In the genomic region with DNA sequence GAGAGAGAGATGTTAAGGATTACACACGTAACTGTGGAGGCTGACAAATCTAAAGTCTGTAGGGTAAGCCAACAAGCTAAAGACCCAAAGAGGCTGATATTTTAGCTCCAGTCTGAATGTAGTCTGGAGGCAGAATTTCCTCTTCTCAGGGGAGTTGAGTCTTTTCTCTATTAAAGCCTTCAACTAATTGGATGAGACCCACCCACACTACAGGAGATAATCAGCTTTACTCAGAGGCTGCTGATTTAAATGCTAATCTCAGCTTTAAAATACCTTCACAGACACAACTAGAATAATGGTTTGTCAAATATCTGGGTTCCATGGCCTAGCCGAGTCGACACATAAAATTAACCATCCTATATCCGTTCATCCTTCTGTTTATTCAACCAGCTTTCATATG, we compare ENCODE assay signal across 28 cellular contexts.
DNase-seq lines count a peak whose midpoint lies in the region; ATAC-seq, FAIRE-seq and TF ChIP-seq lines count a peak whose summit lies in the region.
"Had no signal": no experiment of that assay in that cellular context is flagged by ENCODE, and none has a peak within 500 bp of the region (broad histone marks: within the 10 kb centered on the region; RNA-seq: fewer than 3 reads in every experiment).

No MANE protein-coding gene starts in this region.

- H3K27ac ChIP-seq in A673 (ENCODE audit: low read depth, low read length, poor library complexity, severe bottlenecking) (no peak overlapping the region), neural progenitor cell (no peak overlapping the region), left lung (no peak overlapping the region)
- H3K27ac ChIP-seq: 22Rv1, A549, BLaER1 had no signal

- FAIRE-seq in HTR-8/SVneo (lab: Jason Lieb, UNC) (peak; percentile 55), D721Med (lab: Jason Lieb, UNC) (no peak)
- FAIRE-seq: A549, GM12878, GM12892, GM18507 had no signal

- intact Hi-C loops in A673 (cut with micrococcal nuclease; ENCODE audit: unreplicated experiment) = no loop called here
- intact Hi-C loops in left lung (cut with DNase I) = no loop called here

- no peaks in the 10 kb centered on the region for H3K79me2 ChIP-seq in neural progenitor cell (ENCODE audit: low read depth)

- H3K36me3 Mint-ChIP-seq in neural progenitor cell = no peaks in the 10 kb centered on the region
- H3K36me3 Mint-ChIP-seq: CD14-positive monocyte; CD4-positive, alpha-beta memory T cell; CD4-positive, CD25-positive, alpha-beta regulatory T cell; CD8-positive, alpha-beta memory T cell had no signal

- H4K20me1 ChIP-seq in neural progenitor cell (ENCODE audit: low read depth) = peaks cover 15% of the 10 kb centered on the region
- H4K20me1 ChIP-seq: BLaER1 had no signal

- POLR2A ChIA-PET in A673 (lab: Charles Lee; ENCODE audit: low non-redundant PET) = no interaction called here

- peaks cover 13% of the 10 kb centered on the region for H3K4me1 Mint-ChIP-seq in neural progenitor cell
- H3K4me1 Mint-ChIP-seq: CD4-positive, alpha-beta memory T cell; CD4-positive, CD25-positive, alpha-beta regulatory T cell; CD8-positive, alpha-beta memory T cell had no signal

- peaks cover 2% of the 10 kb centered on the region for H3K9me3 Mint-ChIP-seq in neural progenitor cell

- TF ChIP-seq CTCF in A673 (conservative IDR thresholded peaks at IDR 0.05; ENCODE audit: low read depth, low read length) (no peak), neural progenitor cell (IDR thresholded peaks at IDR 0.05) (no peak), D721Med (IDR thresholded peaks at IDR 0.05; ENCODE audit: insufficient read depth, missing control alignments) (no peak), left lung (IDR thresholded peaks at IDR 0.05) (no peak)

- peaks cover 22% of the 10 kb centered on the region for H3F3A ChIP-seq in neural progenitor cell (ENCODE audit: low read depth)

- H3K9ac ChIP-seq in neural progenitor cell = no peak overlapping the region
- H3K9ac ChIP-seq: BLaER1 had no signal

- no peak overlapping the region for H2AFZ ChIP-seq in neural progenitor cell (replicated peaks)

- BruUV-seq in A673 (replicated peaks; lab: Mats Ljungman, UMichigan) = no TSS peak

- no peaks in the 10 kb centered on the region for H3K27me3 ChIP-seq in A673 (replicated peaks; ENCODE audit: insufficient read depth, low read depth, low read length, poor library complexity)
- peaks cover 12% of the 10 kb centered on the region for H3K27me3 ChIP-seq in neural progenitor cell
- H3K27me3 ChIP-seq in left lung = no peaks in the 10 kb centered on the region
- H3K27me3 ChIP-seq: BLaER1 had no signal

- H3K27ac Mint-ChIP-seq in neural progenitor cell = no peak overlapping the region
- H3K27ac Mint-ChIP-seq: CD14-positive monocyte; CD4-positive, alpha-beta memory T cell; CD4-positive, CD25-positive, alpha-beta regulatory T cell; CD8-positive, alpha-beta memory T cell had no signal

- ATAC-seq in left lung (no peak), HG03135 (IDR thresholded peaks at IDR 0.05; ENCODE audit: unreplicated experiment) (no peak)
- ATAC-seq: A549, GM12878 had no signal

- CTCF ChIA-PET in A673 (lab: Charles Lee) = interaction anchor here (0.6 kb wide), 1 partner anchor 1039 kb away, joined by 3 read pairs; no protein-coding TSS in a partner anchor

- peaks cover 2% of the 10 kb centered on the region for H3K27me3 Mint-ChIP-seq in neural progenitor cell (ENCODE audit: insufficient read depth, low read depth)
- H3K27me3 Mint-ChIP-seq: CD4-positive, alpha-beta memory T cell; CD4-positive, CD25-positive, alpha-beta regulatory T cell; CD8-positive, alpha-beta memory T cell had no signal

- H3K4me2 ChIP-seq in neural progenitor cell = no peak overlapping the region
- H3K4me2 ChIP-seq: A549, BLaER1 had no signal

- H3K9me3 ChIP-seq in A673 (ENCODE audit: low read depth, low read length, poor library complexity, severe bottlenecking) (no peaks in the 10 kb centered on the region), neural progenitor cell (ENCODE audit: low read depth) (no peaks in the 10 kb centered on the region), left lung (no peaks in the 10 kb centered on the region)
- H3K9me3 ChIP-seq: A549, BE2C, BLaER1 had no signal

- H3K4me1 ChIP-seq in A673 (ENCODE audit: insufficient read depth, low read length, poor library complexity, severe bottlenecking) (peaks cover 18% of the 10 kb centered on the region), neural progenitor cell (peaks cover 29% of the 10 kb centered on the region), left lung (no peaks in the 10 kb centered on the region)
- H3K4me1 ChIP-seq: A549, BE2C, BLaER1 had no signal

- no peak overlapping the region for H3K4me3 ChIP-seq in A673 (ENCODE audit: low read depth, low read length, poor library complexity, severe bottlenecking)
- H3K4me3 ChIP-seq in neural progenitor cell = no peak overlapping the region
- H3K4me3 ChIP-seq in left lung = no peak overlapping the region
- H3K4me3 ChIP-seq: A549, BLaER1, GM12878 had no signal

- no peak overlapping the region for H3K4me3 Mint-ChIP-seq in neural progenitor cell
- H3K4me3 Mint-ChIP-seq: CD14-positive monocyte; CD4-positive, alpha-beta memory T cell; CD4-positive, CD25-positive, alpha-beta regulatory T cell; CD8-positive, alpha-beta memory T cell had no signal

- H3K36me3 ChIP-seq in A673 (ENCODE audit: insufficient read depth, low read length, poor library complexity, severe bottlenecking) = no peaks in the 10 kb centered on the region
- H3K36me3 ChIP-seq in neural progenitor cell = no peaks in the 10 kb centered on the region
- H3K36me3 ChIP-seq in left lung = no peaks in the 10 kb centered on the region
- H3K36me3 ChIP-seq: BE2C, BLaER1 had no signal

- DNase-seq in A673 (ENCODE audit: low spot score) = peak; percentile 64
- no peak for DNase-seq in HTR-8/SVneo (ENCODE audit: insufficient read length, low spot score)
- DNase-seq in NCI-H82 (lab: John Stamatoyannopoulos, UW) = peak; percentile 96
- DNase-seq in neural progenitor cell (ENCODE audit: low spot score) = peak; percentile 67
- no peak for DNase-seq in D721Med (ENCODE audit: insufficient read length, low spot score)
- no peak for DNase-seq in left lung
- DNase-seq: ACHN; BE2C; C1 segment of cervical spinal cord; CD4-positive, alpha-beta memory T cell; CD4-positive, CD25-positive, alpha-beta regulatory T cell; CD8-positive, alpha-beta memory T cell; COR-L47; DMS 273 treated with DMSO at 0.1 percent for 48 hours; DMS153; DMS53; DMS79; DND-41; EL; GDM1 had no signal

Comparison
In these comparisons a context has a peak if more than half of its experiments do, and no peak if none do; other contexts are left out.
1. DNase-seq: peak in A673 (single experiment), NCI-H82 (single experiment) and neural progenitor cell (single experiment); none in HTR-8/SVneo (single experiment), D721Med (single experiment) and left lung (0 of 2).